ENCODE assay signal across 8 cellular contexts in the genomic region with DNA sequence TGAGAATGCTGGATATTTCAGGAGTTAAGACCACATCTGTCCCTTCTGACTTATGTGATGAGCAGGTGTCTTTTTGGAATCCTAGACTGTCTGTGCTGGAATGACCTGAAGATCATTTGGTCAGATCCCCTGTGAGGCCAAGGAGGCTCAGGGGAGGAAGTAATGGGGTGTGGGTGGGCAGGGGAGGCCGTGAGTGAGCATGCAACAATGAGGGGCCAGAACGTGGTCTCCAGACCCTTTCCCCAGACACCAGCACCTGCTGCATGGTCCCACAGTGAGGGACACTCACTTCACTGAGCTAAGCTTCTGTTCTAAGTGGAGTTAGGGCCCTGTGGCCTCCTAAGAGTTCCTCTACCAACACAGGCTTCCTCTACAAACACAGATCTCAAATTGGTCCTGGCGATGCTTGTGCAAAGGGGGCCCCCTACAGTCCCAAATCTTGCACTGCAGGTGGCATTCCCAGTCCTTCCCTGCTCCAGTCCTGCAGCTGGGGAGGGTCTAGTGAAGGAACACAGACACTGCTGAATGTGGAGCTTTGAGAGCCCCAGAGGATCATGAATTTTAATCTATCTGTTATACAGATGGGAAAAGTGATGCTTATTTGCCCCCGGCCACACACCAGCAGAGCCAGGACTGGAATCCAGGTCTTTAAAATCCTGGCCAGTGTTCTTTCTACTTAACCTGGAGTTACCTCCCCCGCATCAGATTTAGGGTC. TPM values are rescaled to one million over a fixed set of nuclear protein-coding genes. Genes with fewer than 3 reads are reported as not detected.
DNase-seq lines count a peak whose midpoint lies in the region; ATAC-seq and TF ChIP-seq lines count a peak whose summit lies in the region.

No MANE protein-coding gene starts in this region.

- H3K27me3 ChIP-seq in Peyer's patch (no peaks in the 10 kb centered on the region), psoas muscle (ENCODE audit: insufficient read depth in 3 of 3, low read length in 2 of 3) (no peaks in the 10 kb centered on the region)

- 15 to 18% (median 17%) methylated on average over 5 of the region's 5 CpGs for WGBS in psoas muscle, 3 donors

- no peaks in the 10 kb centered on the region for H3K36me3 ChIP-seq in Peyer's patch
- H3K36me3 ChIP-seq in psoas muscle (ENCODE audit: insufficient read depth in 1 of 2, low read depth in 1 of 2), result no peaks in the 10 kb centered on the region

- TF ChIP-seq CTCF in LNCAP (IDR thresholded peaks at IDR 0.05) (peak; percentile 94), Peyer's patch (IDR thresholded peaks at IDR 0.05) (peak in 5 of 6 experiments; percentile 44 to 95 (median 94)), psoas muscle (IDR thresholded peaks at IDR 0.05) (peak; percentile 90)

- H3K4me1 ChIP-seq in Peyer's patch (peaks cover 0 to 44% (median 8%) of the 10 kb centered on the region in 4 donors), psoas muscle (peaks cover 77% of the 10 kb centered on the region)

- peak overlapping the region in 1 of 4 donors; percentile 70 for H3K27ac ChIP-seq in Peyer's patch
- H3K27ac ChIP-seq in psoas muscle, result peak overlapping the region; percentile 97

- intact Hi-C loops in left cardiac atrium (cut with DNase I), result loop anchor here in 1 of 2 donors (2.0 to 5.0 kb wide), 2 partner anchors 17 to 37 kb away; no protein-coding TSS in a partner anchor
- intact Hi-C loops in psoas muscle (cut with DNase I), result loop anchor here (2.0 kb wide), 1 partner anchor 17 kb away; no protein-coding TSS in a partner anchor

- no peak overlapping the region for H3K4me3 ChIP-seq in Peyer's patch
- peak overlapping the region; percentile 84 for H3K4me3 ChIP-seq in psoas muscle

- H3K9me3 ChIP-seq in Peyer's patch (no peaks in the 10 kb centered on the region), psoas muscle (no peaks in the 10 kb centered on the region)

- DNase-seq in DMS53 treated with DMSO at 0.1 percent for 48 hours (lab: John Stamatoyannopoulos, UW; ENCODE audit: unreplicated experiment) (peak; percentile 87), Peyer's patch (peak in 2 of 3 donors; percentile 83 to 85), amniotic epithelial cell (ENCODE audit: low read depth) (peak; percentile 76), left cardiac atrium (peak; percentile 59), psoas muscle (peak; percentile 71 to 84)

- peak in 1 of 2 donors; percentile 11 for ATAC-seq in left cardiac atrium
- peak in 2 of 4 donors; percentile 4 to 13 for ATAC-seq in psoas muscle
- ATAC-seq in HG02642 (IDR thresholded peaks at IDR 0.05; ENCODE audit: poor library complexity, unreplicated experiment), result no peak
- no peak for ATAC-seq in HG03196 (IDR thresholded peaks at IDR 0.05; ENCODE audit: unreplicated experiment)

- no peak for TF ChIP-seq POLR2A in Peyer's patch (IDR thresholded peaks at IDR 0.05)

RNA-seq across cellular contexts. Expression of a gene that starts 7.4 kb away (rescaled TPM):
- total RNA-seq in Peyer's patch (10 to 100 TPM in 3 of 4 donors, 1 to 10 TPM in 1; 2.5 to 61.8 (median 32.2) TPM), left cardiac atrium (10 to 100 TPM; 65.8 to 68.8 TPM), psoas muscle (100 to 1,000 TPM in 3 of 4 donors, 10 to 100 TPM in 1; 75.8 to 210 (median 156) TPM)
- 10 to 100 TPM; 49.0 to 76.4 (median 57.4) TPM for polyA plus RNA-seq in psoas muscle

RNA-seq across cellular contexts. Expression of a gene that starts 27.6 kb away (rescaled TPM):
- total RNA-seq in Peyer's patch, result not detected
- not detected for total RNA-seq in left cardiac atrium
- total RNA-seq in psoas muscle, result not detected
- under 1 TPM in 2 of 3 donors, not detected in 1; 0.01 to 0.05 TPM for polyA plus RNA-seq in psoas muscle

RNA-seq across cellular contexts. Expression of a gene that starts 33.4 kb away (rescaled TPM):
- total RNA-seq in Peyer's patch (10 to 100 TPM; 10.3 to 26.4 (median 11.8) TPM), left cardiac atrium (10 to 100 TPM; 25.1 to 39.9 TPM), psoas muscle (10 to 100 TPM in 1 of 4 donors, 1 to 10 TPM in 3; 5.3 to 11.6 (median 8.8) TPM)
- polyA plus RNA-seq in psoas muscle, result 10 to 100 TPM in 1 of 3 donors, 1 to 10 TPM in 2; 3.2 to 12.0 (median 4.7) TPM

RNA-seq across cellular contexts. Expression of a gene that starts 39.7 kb away (rescaled TPM):
- total RNA-seq in Peyer's patch, result 10 to 100 TPM; 15.5 to 23.4 (median 16.5) TPM
- 10 to 100 TPM; 13.2 to 14.1 TPM for total RNA-seq in left cardiac atrium
- 1 to 10 TPM; 6.1 to 8.8 (median 7.5) TPM for total RNA-seq in psoas muscle
- polyA plus RNA-seq in psoas muscle, result 1 to 10 TPM; 5.8 to 8.9 (median 7.1) TPM

RNA-seq across cellular contexts. Expression of a gene that starts 48.9 kb away (rescaled TPM):
- total RNA-seq in Peyer's patch, result 10 to 100 TPM in 2 of 4 donors, 1 to 10 TPM in 2; 2.1 to 28.1 (median 9.4) TPM
- total RNA-seq in left cardiac atrium, result 1 to 10 TPM; 6.1 to 7.0 TPM
- 1 to 10 TPM in 3 of 4 donors, under 1 TPM in 1; 0.42 to 2.1 (median 1.4) TPM for total RNA-seq in psoas muscle
- 1 to 10 TPM in 1 of 3 donors, under 1 TPM in 2; 0.93 to 6.4 (median 1.00) TPM for polyA plus RNA-seq in psoas muscle
